ENCODE assay signal across 13 cellular contexts in genomic region chr4:163665521-163666334, GRCh38.
DNase-seq lines count a peak whose midpoint lies in the region; ATAC-seq, FAIRE-seq and TF ChIP-seq lines count a peak whose summit lies in the region.
"Had no signal": no experiment of that assay in that cellular context is flagged by ENCODE, and none has a peak within 500 bp of the region (broad histone marks: within the 10 kb centered on the region; RNA-seq: fewer than 3 reads in every experiment).

No MANE protein-coding gene starts in this region.

- no peak for TF ChIP-seq EP300 in transverse colon (IDR thresholded peaks at IDR 0.05; ENCODE audit: low read depth)

- in situ Hi-C loops in transverse colon (cut with MboI; ENCODE audit: low pct_ligation_motif_present in 1 of 4, low pct_unique_long_range_greater_than_20kb in 1 of 4, low sequenced_read_pairs in 3 of 4): loop anchor here in 1 of 4 donors (10.0 kb wide), 1 partner anchor 111 kb away; no protein-coding TSS in a partner anchor

- H3K27me3 ChIP-seq in Peyer's patch (no peaks in the 10 kb centered on the region), transverse colon (no peaks in the 10 kb centered on the region)
- H3K27me3 ChIP-seq: testis had no signal

- DNase-seq in NOMO-1 (lab: John Stamatoyannopoulos, UW; ENCODE audit: unreplicated experiment in 2 of 2): peak; percentile 8 to 71
- no peak for DNase-seq in NOMO-1 treated with dmso at 0.1 percent for 144 hours (lab: John Stamatoyannopoulos, UW; ENCODE audit: unreplicated experiment)
- no peak for DNase-seq in Peyer's patch
- no peak for DNase-seq in transverse colon
- no peak for DNase-seq in NCI-H345 treated with DMSO at 0.1 percent for 48 hours (lab: John Stamatoyannopoulos, UW; ENCODE audit: unreplicated experiment)
- DNase-seq in NCI-H510A treated with DMSO at 0.1 percent for 48 hours (lab: John Stamatoyannopoulos, UW): no peak
- DNase-seq in kidney: no peak
- DNase-seq: effector CD8-positive, alpha-beta T cell; testis had no signal

- H3K9ac ChIP-seq in kidney (ENCODE audit: low read length in 2 of 2): no peak overlapping the region

- no peaks in the 10 kb centered on the region for H3K9me3 ChIP-seq in Peyer's patch
- H3K9me3 ChIP-seq in transverse colon: no peaks in the 10 kb centered on the region
- no peaks in the 10 kb centered on the region for H3K9me3 ChIP-seq in kidney (ENCODE audit: control insufficient read depth in 1 of 2, low read length in 2 of 2)
- H3K9me3 ChIP-seq: A549, testis had no signal

- TF ChIP-seq POLR2A in Peyer's patch (IDR thresholded peaks at IDR 0.05): no peak
- TF ChIP-seq POLR2A in transverse colon (IDR thresholded peaks at IDR 0.05): no peak

- FAIRE-seq in kidney (lab: Jason Lieb, UNC): no peak
- FAIRE-seq: A549, keratinocyte had no signal

- H3K36me3 ChIP-seq in Peyer's patch (no peaks in the 10 kb centered on the region), transverse colon (no peaks in the 10 kb centered on the region), kidney (ENCODE audit: control insufficient read depth in 1 of 2, insufficient read depth in 2 of 2, low read length in 2 of 2) (no peaks in the 10 kb centered on the region)

- H3K4me1 ChIP-seq in Peyer's patch (peaks cover 0 to 5% (median 0%) of the 10 kb centered on the region in 4 donors), transverse colon (peaks cover 0 to 3% (median 0%) of the 10 kb centered on the region in 4 donors), kidney (ENCODE audit: control insufficient read depth in 1 of 2, insufficient read depth in 1 of 2, low read depth in 1 of 2, low read length in 2 of 2) (no peaks in the 10 kb centered on the region)
- H3K4me1 ChIP-seq: A549, testis had no signal

- H3K4me3 ChIP-seq in Peyer's patch (no peak overlapping the region), transverse colon (no peak overlapping the region), kidney (ENCODE audit: low read length in 2 of 2) (no peak overlapping the region)
- H3K4me3 ChIP-seq: A549, testis had no signal

- H3K27ac ChIP-seq in Peyer's patch (peak overlapping the region in 3 of 4 donors; percentile 31 to 78 (median 63)), transverse colon (peak overlapping the region; percentile 13 to 47 (median 44)), kidney (ENCODE audit: low read depth in 2 of 2, low read length in 2 of 2) (no peak overlapping the region)
- H3K27ac ChIP-seq: A549, testis had no signal

- 65 to 73% methylated on average over 9 of the region's 9 CpGs for WGBS in transverse colon (ENCODE audit: low coverage in 1 of 2), 2 donors

- intact Hi-C loops in transverse colon (cut with DNase I; ENCODE audit: low total_unique reads): no loop called here
- intact Hi-C loops in kidney (cut with DNase I): no loop called here

- peak in 2 of 6 experiments; percentile 14 for TF ChIP-seq CTCF in Peyer's patch (IDR thresholded peaks at IDR 0.05)
- TF ChIP-seq CTCF in transverse colon (IDR thresholded peaks at IDR 0.05): no peak
- no peak for TF ChIP-seq CTCF in kidney (IDR thresholded peaks at IDR 0.05; ENCODE audit: borderline replicate concordance, extremely low read depth, insufficient read depth)

- ATAC-seq in HG02973 (IDR thresholded peaks at IDR 0.05; ENCODE audit: unreplicated experiment): peak; percentile 43
- ATAC-seq: A549, Panc1 had no signal

Comparison
In these comparisons a context has a peak if more than half of its experiments do, and no peak if none do; other contexts are left out.
1. DNase-seq: peak in NOMO-1 (2 of 2); none in NOMO-1 treated with dmso at 0.1 percent for 144 hours (single experiment), Peyer's patch (0 of 3), transverse colon (single experiment), NCI-H345 treated with DMSO at 0.1 percent for 48 hours (single experiment), NCI-H510A treated with DMSO at 0.1 percent for 48 hours (single experiment) and kidney (single experiment).
2. H3K27ac ChIP-seq: peak in Peyer's patch (3 of 4) and transverse colon (4 of 4); none in kidney (0 of 2).